In genomic region chr5:149598966-149599365, GRCh38 we compare ENCODE assay signal across 20 cellular contexts. TPM values are rescaled to one million over a fixed set of nuclear protein-coding genes. Genes with fewer than 3 reads are reported as not detected.
DNase-seq lines count a peak whose midpoint lies in the region; ATAC-seq and TF ChIP-seq lines count a peak whose summit lies in the region.
"Had no signal": no experiment of that assay in that cellular context is flagged by ENCODE, and none has a peak within 500 bp of the region (broad histone marks: within the 10 kb centered on the region; RNA-seq: fewer than 3 reads in every experiment).

No MANE protein-coding gene starts in this region.

- ATAC-seq in HG03565 (IDR thresholded peaks at IDR 0.05; ENCODE audit: unreplicated experiment) = no peak

- peaks cover 13% of the 10 kb centered on the region for H3K36me3 ChIP-seq in Karpas-422 (ENCODE audit: insufficient read depth, low read length)

- H3K27me3 ChIP-seq in Karpas-422 (ENCODE audit: low read length) = no peaks in the 10 kb centered on the region

- H4K20me1 ChIP-seq in Karpas-422 (ENCODE audit: insufficient read depth, low read depth, low read length) = no peaks in the 10 kb centered on the region

- H3K9me3 ChIP-seq in Karpas-422 (ENCODE audit: low read length) = no peaks in the 10 kb centered on the region

- H3K27ac ChIP-seq in Karpas-422 (ENCODE audit: low read length) = peak overlapping the region; percentile 74
- H3K27ac ChIP-seq: PC-9 had no signal

- H3K9me2 ChIP-seq in Karpas-422 (replicated peaks; ENCODE audit: insufficient read depth, low read length) = no peaks in the 10 kb centered on the region

- no peak for DNase-seq in Karpas-422
- DNase-seq in iPS-NIHi11 (ENCODE audit: low spot score) = peak; percentile 29
- no peak for DNase-seq in central memory CD4-positive, alpha-beta T cell
- DNase-seq in NK-92 (lab: John Stamatoyannopoulos, UW; ENCODE audit: unreplicated experiment) = no peak
- DNase-seq in inferior parietal cortex (ENCODE audit: extremely low spot score) = no peak
- DNase-seq: ACHN; Calu3; CD8-positive, alpha-beta memory T cell; EL; MM.1S; NCI-H1048; NCI-H1417 treated with DMSO at 0.1 percent for 48 hours; NCI-H187; NCI-H446 treated with DMSO at 0.1 percent for 48 hours; NCI-H526 treated with DMSO at 0.1 percent for 48 hours; PC-9; RPMI8226; SHP77 had no signal

- H3K4me3 ChIP-seq in Karpas-422 (ENCODE audit: low read length) = no peak overlapping the region
- H3K4me3 ChIP-seq: PC-9 had no signal

- peaks cover 35% of the 10 kb centered on the region for H3K79me2 ChIP-seq in Karpas-422 (ENCODE audit: low read length)

- H3K4me2 ChIP-seq in Karpas-422 (ENCODE audit: low read depth, low read length, poor library complexity, severe bottlenecking) = no peak overlapping the region
- H3K4me2 ChIP-seq: PC-9 had no signal

- H2AFZ ChIP-seq in Karpas-422 (ENCODE audit: low read length) = no peak overlapping the region
- H2AFZ ChIP-seq: PC-9 had no signal

- no peak overlapping the region for H3K9ac ChIP-seq in Karpas-422 (ENCODE audit: low read length)

- peaks cover 70% of the 10 kb centered on the region for H3K4me1 ChIP-seq in Karpas-422 (ENCODE audit: low read length)

- TF ChIP-seq CTCF in GM12873 (IDR thresholded peaks at IDR 0.05; ENCODE audit: insufficient read depth, low read depth, low read length, missing control alignments) = peak; percentile 22

RNA-seq across cellular contexts. Expression of gene ARHGEF37, which starts 17.7 kb away (rescaled TPM):
- total RNA-seq in Karpas-422 (2014; rRNA removed; shearing (Covaris generic); ENCODE audit: low replicate concordance) = 17.0 and 30.0 TPM in 2 replicates

RNA-seq across cellular contexts. Expression of gene CSNK1A1, which starts 47.7 kb away (rescaled TPM):
- total RNA-seq in Karpas-422 (2014; rRNA removed; shearing (Covaris generic); ENCODE audit: low replicate concordance) = 193 and 274 TPM in 2 replicates
